Comparison of ENCODE assay signal across 8 cellular contexts in the genomic region with DNA sequence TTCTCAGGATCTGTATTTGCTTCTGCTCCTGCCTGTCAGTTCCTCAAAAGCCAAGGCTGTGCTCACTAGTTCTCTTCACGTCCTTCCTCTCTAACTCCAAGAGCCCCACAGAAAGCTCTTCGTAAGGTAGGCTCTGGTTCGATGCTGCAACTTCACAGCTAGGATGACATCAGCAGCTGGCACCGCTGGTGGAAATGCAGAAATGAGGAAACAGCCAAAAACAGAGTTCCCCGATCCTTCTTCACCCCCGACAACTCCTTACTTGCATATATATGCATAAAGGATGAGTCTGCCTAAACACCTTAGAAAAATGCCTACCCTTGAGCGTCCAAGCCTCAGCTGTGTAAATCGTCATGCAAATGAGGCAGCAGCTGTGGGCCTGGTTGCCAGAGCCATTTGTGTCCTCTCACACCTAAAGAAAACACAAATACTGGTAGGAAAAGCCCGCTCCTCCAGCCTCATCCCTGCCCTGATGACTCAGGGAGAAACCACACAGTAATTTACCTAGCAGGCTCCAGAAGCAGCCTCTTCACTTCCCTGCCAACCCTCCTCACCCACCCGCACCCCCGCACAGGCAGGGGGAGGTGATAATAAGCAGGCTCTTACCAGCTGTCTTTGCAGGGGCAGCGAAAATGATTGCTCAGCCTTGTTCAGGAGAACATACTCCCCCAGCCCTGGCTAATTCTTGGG. TPM values are rescaled to one million over a fixed set of nuclear protein-coding genes. Genes with fewer than 3 reads are reported as not detected.
DNase-seq lines count a peak whose midpoint lies in the region; ATAC-seq, FAIRE-seq and TF ChIP-seq lines count a peak whose summit lies in the region.

No MANE protein-coding gene starts in this region.

- FAIRE-seq in astrocyte (lab: Jason Lieb, UNC), result no peak

- TF ChIP-seq CTCF in astrocyte (IDR thresholded peaks at IDR 0.05; ENCODE audit: insufficient read depth, low read depth, low read length), result no peak
- no peak for TF ChIP-seq CTCF in GM10266 (IDR thresholded peaks at IDR 0.05; ENCODE audit: control insufficient read depth, insufficient read depth, low read depth, missing control alignments)

- H2AFZ ChIP-seq in astrocyte (ENCODE audit: low read depth, low read length), result peak overlapping the region; percentile 4

- no peaks in the 10 kb centered on the region for H3K9me3 ChIP-seq in astrocyte (ENCODE audit: insufficient read depth, low read depth, low read length)

- peak; percentile 44 for ATAC-seq in HG03378 (IDR thresholded peaks at IDR 0.05; ENCODE audit: unreplicated experiment)
- ATAC-seq in HG03135 (IDR thresholded peaks at IDR 0.05; ENCODE audit: unreplicated experiment), result no peak

- no peaks in the 10 kb centered on the region for H3K36me3 Mint-ChIP-seq in astrocyte (ENCODE audit: low read depth, unreplicated experiment)

- peak; percentile 82 for DNase-seq in GF-D8 (lab: John Stamatoyannopoulos, UW)
- DNase-seq in NCI-H524 (lab: John Stamatoyannopoulos, UW), result peak; percentile 66 to 84
- DNase-seq in astrocyte (ENCODE audit: low read depth), result peak; percentile 73
- DNase-seq in left kidney (ENCODE audit: low read depth, low spot score), result peak; percentile 77
- DNase-seq in GM10266 (ENCODE audit: extremely low spot score), result no peak
- DNase-seq in GM19240 (ENCODE audit: insufficient read length, low spot score), result no peak

- H3K9ac ChIP-seq in astrocyte (ENCODE audit: low read length), result peak overlapping the region; percentile 12

- H3K27ac ChIP-seq in astrocyte (ENCODE audit: low read depth, low read length), result no peak overlapping the region

- H3K36me3 ChIP-seq in astrocyte (ENCODE audit: insufficient read depth, low read length), result no peaks in the 10 kb centered on the region

- H3K9me3 Mint-ChIP-seq in astrocyte (ENCODE audit: unreplicated experiment), result no peaks in the 10 kb centered on the region

- peak overlapping the region; percentile 89 for H3K27ac Mint-ChIP-seq in astrocyte (ENCODE audit: unreplicated experiment)

- no peaks in the 10 kb centered on the region for H4K20me1 ChIP-seq in astrocyte (ENCODE audit: insufficient read depth, low read length)

- H3K79me2 ChIP-seq in astrocyte (ENCODE audit: insufficient read depth, low read length), result no peaks in the 10 kb centered on the region

- H3K4me1 ChIP-seq in astrocyte (ENCODE audit: insufficient read depth, low read length), result peaks cover 32% of the 10 kb centered on the region

- H3K4me2 ChIP-seq in astrocyte (ENCODE audit: low read length), result peak overlapping the region; percentile 71

- H3K4me3 Mint-ChIP-seq in astrocyte (ENCODE audit: unreplicated experiment), result peak overlapping the region; percentile 66

- peaks cover 42% of the 10 kb centered on the region for H3K4me1 Mint-ChIP-seq in astrocyte (ENCODE audit: low read depth, unreplicated experiment)

- no peak overlapping the region for H3K4me3 ChIP-seq in astrocyte (ENCODE audit: insufficient read depth, low read depth, low read length)

- peaks cover 3% of the 10 kb centered on the region for H3K27me3 ChIP-seq in astrocyte (ENCODE audit: insufficient read depth, low read length)

- no peaks in the 10 kb centered on the region for H3K27me3 Mint-ChIP-seq in astrocyte (ENCODE audit: low read depth, unreplicated experiment)

RNA-seq across cellular contexts. Expression of gene BATF3, which starts 28.2 kb away (rescaled TPM):
- 1.9 and 2.5 TPM in 2 replicates for total RNA-seq in astrocyte

Comparison
In these comparisons a context has a peak if more than half of its experiments do, and no peak if none do; other contexts are left out.
1. DNase-seq: peak in GF-D8 (single experiment), NCI-H524 (2 of 2), astrocyte (single experiment) and left kidney (single experiment); none in GM10266 (single experiment) and GM19240 (single experiment).